Comparison of ENCODE assay signal across 26 cellular contexts in the genomic region with DNA sequence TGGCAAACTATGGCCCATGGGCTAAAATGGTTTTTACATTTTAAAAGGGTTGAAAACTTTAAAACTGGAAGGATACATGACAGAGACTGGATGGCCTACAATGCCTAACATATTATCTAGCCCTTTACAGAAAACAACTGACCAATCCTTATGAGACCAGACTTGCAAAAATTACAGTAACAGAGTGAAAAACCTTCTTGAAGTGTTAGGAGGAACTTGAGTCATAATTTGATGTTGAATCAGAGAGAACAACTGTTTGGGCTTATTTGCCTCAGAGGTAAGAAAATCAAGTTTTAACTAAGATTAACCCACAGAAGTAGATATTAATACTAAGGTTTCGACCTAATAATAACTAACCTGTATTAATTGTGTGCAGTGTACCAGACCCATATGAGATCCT.
"Had no signal": no experiment of that assay in that cellular context is flagged by ENCODE, and none has a peak within 500 bp of the region (broad histone marks: within the 10 kb centered on the region; RNA-seq: fewer than 3 reads in every experiment).

No MANE protein-coding gene starts in this region.

- H3K4me2 ChIP-seq: SK-N-SH had no signal

- H3K27ac Mint-ChIP-seq: activated naive CD8-positive, alpha-beta T cell treated with anti-CD3 and anti-CD28 coated beads, Interleukin-2, amount 10 ng/mL, durations not matched to agents 7 days and 5 days had no signal

- H3K36me3 ChIP-seq: MG63 had no signal

- H3K4me3 Mint-ChIP-seq: activated naive CD8-positive, alpha-beta T cell treated with anti-CD3 and anti-CD28 coated beads, Interleukin-2, amount 10 ng/mL, durations not matched to agents 7 days and 5 days; IgD-negative memory B cell had no signal

- H3K9ac ChIP-seq: SK-N-SH had no signal

- H3K9me3 ChIP-seq: adrenal gland, MG63, Peyer's patch, SJCRH30, SK-N-SH had no signal

- H3K27me3 Mint-ChIP-seq: activated naive CD8-positive, alpha-beta T cell treated with anti-CD3 and anti-CD28 coated beads, Interleukin-2, amount 10 ng/mL, durations not matched to agents 7 days and 5 days; IgD-negative memory B cell had no signal

- H3K4me3 ChIP-seq: adrenal gland, MG63, Peyer's patch, SJCRH30 had no signal

- H3K27ac ChIP-seq: adrenal gland, Peyer's patch, RWPE1, SJCRH30, VCaP had no signal

- DNase-seq: activated CD4-positive, alpha-beta T cell treated with anti-CD3 and anti-CD28 coated beads for 48 hours; activated CD4-positive, alpha-beta T cell treated with anti-CD3 and anti-CD28 coated beads, Interleukin-2, amount 50 U/mL, for 48 hours; activated gamma-delta T cell; activated naive CD4-positive, alpha-beta T cell treated with anti-CD3 and anti-CD28 coated beads, Interleukin-2, amount 50 U/mL, for 16 hours; activated naive CD8-positive, alpha-beta T cell treated with anti-CD3 and anti-CD28 coated beads, Interleukin-2, amount 10 ng/mL, durations not matched to agents 7 days and 5 days; adrenal gland; aorta; KG1; MG63; MV-4-11; NCI-H1092 treated with DMSO at 0.1 percent for 48 hours; NCI-H1417 treated with DMSO at 0.1 percent for 48 hours; NCI-H1694 treated with DMSO at 0.1 percent for 48 hours; NCI-H2029 treated with DMSO at 0.1 percent for 48 hours; NCI-H345; NCI-H510A; NCI-H526 treated with DMSO at 0.1 percent for 48 hours; NK-92 treated with Interleukin-12 subunit alpha and Interleukin-12 subunit beta, amount 100 ng/mL, for 24 hours; Peyer's patch; Right ventricle myocardium superior; SJCRH30; SK-N-SH; T-helper 1 cell had no signal

- H3K4me1 Mint-ChIP-seq: activated naive CD8-positive, alpha-beta T cell treated with anti-CD3 and anti-CD28 coated beads, Interleukin-2, amount 10 ng/mL, durations not matched to agents 7 days and 5 days had no signal

- H3K4me1 ChIP-seq: Peyer's patch, SJCRH30 had no signal

- H3K27me3 ChIP-seq: adrenal gland, MG63, Peyer's patch, SJCRH30 had no signal
